In genomic region chr16:66696669-66697630, GRCh38 we compare ENCODE assay signal across 8 cellular contexts. TPM values are rescaled to one million over a fixed set of nuclear protein-coding genes. Genes with fewer than 3 reads are reported as not detected.
A peak's percentile ranks its signal among the peaks of the same experiment; 100 is the strongest.
DNase-seq lines count a peak whose midpoint lies in the region; ATAC-seq, FAIRE-seq and TF ChIP-seq lines count a peak whose summit lies in the region.

TSS of gene CMTM4 (minus strand) at chr16:66696743. CDS start at chr16:66696525, 218 bp downstream.

- H3K4me3 ChIP-seq in NT2/D1 (ENCODE audit: insufficient read length, low read depth), result peak within 1 kb of the TSS; percentile 77
- H3K4me3 ChIP-seq in endothelial cell of umbilical vein (replicated peaks in 1 of 3; ENCODE audit: insufficient read depth in 1 of 3, low read depth in 1 of 3, low read length in 3 of 3), result peak within 1 kb of the TSS; percentile 40 to 60 (median 53)

- TF ChIP-seq POLR2A in endothelial cell of umbilical vein (IDR thresholded peaks at IDR 0.05; ENCODE audit: low read depth, low read length), result peak; percentile 34

- H3K36me3 ChIP-seq in NT2/D1 (ENCODE audit: insufficient read depth, insufficient read length, low read length) (peaks cover 4% of the 10 kb centered on the region), endothelial cell of umbilical vein (ENCODE audit: control insufficient read depth in 2 of 2, extremely low read depth in 1 of 2, insufficient read depth in 2 of 2, low read length in 2 of 2) (no peaks in the 10 kb centered on the region)

- H3K27me3 ChIP-seq in NT2/D1 (ENCODE audit: insufficient read depth, insufficient read length) (peaks cover 17% of the 10 kb centered on the region), endothelial cell of umbilical vein (ENCODE audit: control insufficient read depth in 2 of 2, insufficient read depth in 2 of 2, low read length in 2 of 2) (peaks cover 2% of the 10 kb centered on the region in 2 experiments)

- no peaks in the 10 kb centered on the region for H4K20me1 ChIP-seq in endothelial cell of umbilical vein (replicated peaks; ENCODE audit: control insufficient read depth, extremely low read depth, insufficient read depth, low read length)

- intact Hi-C loops in endothelial cell of umbilical vein (cut with micrococcal nuclease), result loop anchor here (2.0 kb wide), 1 partner anchor 36 kb away; no protein-coding TSS in a partner anchor

- no peak within 1 kb of the TSS for H3K27ac ChIP-seq in endothelial cell of umbilical vein (ENCODE audit: insufficient read depth, low read depth, low read length)

- no peaks in the 10 kb centered on the region for H3K9me3 ChIP-seq in NT2/D1 (ENCODE audit: insufficient read depth, low read length)
- no peaks in the 10 kb centered on the region for H3K9me3 ChIP-seq in endothelial cell of umbilical vein (replicated peaks; ENCODE audit: control insufficient read depth, insufficient read depth, low read length)

- no peaks in the 10 kb centered on the region for H3K4me1 ChIP-seq in NT2/D1 (ENCODE audit: insufficient read depth, insufficient read length)
- peaks cover 8% of the 10 kb centered on the region for H3K4me1 ChIP-seq in endothelial cell of umbilical vein (ENCODE audit: control insufficient read depth, extremely low read depth, insufficient read depth, low read length)

- H3K79me2 ChIP-seq in endothelial cell of umbilical vein (ENCODE audit: control insufficient read depth, insufficient read depth, low read length), result no peaks in the 10 kb centered on the region

- H3K4me2 ChIP-seq in endothelial cell of umbilical vein (ENCODE audit: insufficient read depth, low read length), result peak within 1 kb of the TSS; percentile 79

- H2AFZ ChIP-seq in endothelial cell of umbilical vein (ENCODE audit: low read depth, low read length), result peak within 1 kb of the TSS; percentile 97

- no TSS peak for BruUV-seq in endothelial cell of umbilical vein (replicated peaks; lab: Mats Ljungman, UMichigan)

- dilution Hi-C loops in endothelial cell of umbilical vein (cut with MboI; ENCODE audit: extremely low pct_ligation_motif_present, low sequenced_read_pairs), result no loop called here

- H3K9me1 ChIP-seq in endothelial cell of umbilical vein (replicated peaks; ENCODE audit: control insufficient read depth, extremely low read depth, insufficient read depth, low read length), result no peaks in the 10 kb centered on the region

- peak; percentile 74 for FAIRE-seq in endothelial cell of umbilical vein (lab: Jason Lieb, UNC)

- CTCF ChIA-PET in endothelial cell of umbilical vein (lab: Charles Lee), result interaction anchor here (0.6 to 7.8 kb wide), 9 partner anchors 18 to 171 kb away, joined by 3 to 49 read pairs (median 3); no protein-coding TSS in a partner anchor

- peak; percentile 4 to 8 for TF ChIP-seq CTCF in endothelial cell of umbilical vein (IDR thresholded peaks at IDR 0.05; ENCODE audit: extremely low read depth in 1 of 2, insufficient read depth in 1 of 2, low read depth in 1 of 2, low read length in 2 of 2)

- ATAC-seq in GM19372 (IDR thresholded peaks at IDR 0.05; ENCODE audit: low read depth, unreplicated experiment) (peak; percentile 88), HG03520 (IDR thresholded peaks at IDR 0.05; ENCODE audit: unreplicated experiment) (peak; percentile 86)

- H3K9ac ChIP-seq in NT2/D1 (ENCODE audit: insufficient read length, low read depth) (peak within 1 kb of the TSS; percentile 92), endothelial cell of umbilical vein (replicated peaks; ENCODE audit: extremely low read depth, insufficient read depth, low read length) (peak within 1 kb of the TSS; percentile 45)

- DNase-seq in CD1c-positive myeloid dendritic cell (ENCODE audit: extremely low spot score) (peak; percentile 93), NT2/D1 (ENCODE audit: low read depth, low spot score) (peak; percentile 76), endothelial cell of umbilical vein (ENCODE audit: low read depth, low spot score) (peak; percentile 86), midbrain (lab: John Stamatoyannopoulos, UW) (peak; percentile 89)
- DNase-seq in activated CD8-positive, alpha-beta memory T cell treated with anti-CD3 and anti-CD28 coated beads, Interleukin-2, amount 50 U/mL, for 48 hours, result peak; percentile 87
- DNase-seq in stimulated activated CD8-positive, alpha-beta memory T cell treated with anti-CD3 and anti-CD28 coated beads, Interleukin-15, amount 100 ng/mL, for 24 hours (ENCODE audit: low read depth), result peak; percentile 56

- POLR2A ChIA-PET in endothelial cell of umbilical vein (lab: Charles Lee), result no interaction called here

TF ChIP-seq in endothelial cell of umbilical vein, 7 proteins besides CTCF, POLR2A, EP300 and RAD21:
- no peak for TF ChIP-seq JUN (IDR thresholded peaks at IDR 0.05; ENCODE audit: borderline replicate concordance, insufficient read depth, insufficient read length, low read depth)
- no peak for TF ChIP-seq MAX (IDR thresholded peaks at IDR 0.05; ENCODE audit: insufficient read depth, insufficient read length)
- no peak for TF ChIP-seq GATA2 (IDR thresholded peaks at IDR 0.05; ENCODE audit: insufficient read depth, insufficient read length, low read depth, low read length)
- no peak for TF ChIP-seq MYC (IDR thresholded peaks at IDR 0.05; ENCODE audit: low read depth, low read length)
- TF ChIP-seq EZH2 (IDR thresholded peaks at IDR 0.05; ENCODE audit: borderline replicate concordance, low read depth, low read length, severe bottlenecking), result no peak
- peak; percentile 20 for TF ChIP-seq POLR2AphosphoS5 (IDR thresholded peaks at IDR 0.05; ENCODE audit: insufficient read depth, low read depth, low read length)
- no peak for TF ChIP-seq FOS (IDR thresholded peaks at IDR 0.05; ENCODE audit: borderline replicate concordance, insufficient read depth, low read length)

RNA-seq across cellular contexts. Expression of gene CMTM4, which starts in this region (rescaled TPM):
- total RNA-seq in endothelial cell of umbilical vein, result 8.5 and 9.0 TPM in 2 replicates
- 7.1 and 10.7 TPM in 2 replicates for polyA plus RNA-seq in endothelial cell of umbilical vein
- polyA plus RNA-seq in endothelial cell of umbilical vein (2011; cell fraction: cytosol; rRNA removed), result 5.8 and 7.0 TPM in 2 replicates
- 18.6 and 21.6 TPM in 2 replicates for polyA plus RNA-seq in endothelial cell of umbilical vein (2011; cell fraction: nucleus; rRNA removed)
- 6.8 and 10.7 TPM in 2 replicates for polyA plus RNA-seq in endothelial cell of umbilical vein (2012)
- polyA minus RNA-seq in endothelial cell of umbilical vein, result 19.7 and 21.4 TPM in 2 replicates
- polyA minus RNA-seq in endothelial cell of umbilical vein (2011; cell fraction: cytosol; rRNA and poly(A)+ RNA removed), result 28.7 TPM
- polyA minus RNA-seq in endothelial cell of umbilical vein (2011; cell fraction: nucleus; rRNA and poly(A)+ RNA removed), result 9.9 and 10.6 TPM in 2 replicates
